9 cellular contexts compared by ENCODE assay signal in genomic region chr19:2235026-2235395, GRCh38. TPM values are rescaled to one million over a fixed set of nuclear protein-coding genes. Genes with fewer than 3 reads are reported as not detected.
DNase-seq lines count a peak whose midpoint lies in the region; ATAC-seq and TF ChIP-seq lines count a peak whose summit lies in the region.
"Had no signal": no experiment of that assay in that cellular context is flagged by ENCODE, and none has a peak within 500 bp of the region (broad histone marks: within the 10 kb centered on the region; RNA-seq: fewer than 3 reads in every experiment).

No MANE protein-coding gene starts in this region.

- no peak for TF ChIP-seq CTCF in fibroblast of the aortic adventitia (IDR thresholded peaks at IDR 0.05; ENCODE audit: insufficient read depth, low read length)

- peaks cover 78% of the 10 kb centered on the region for H3K36me3 ChIP-seq in SJSA1

- H3K4me3 ChIP-seq in GM08714 (ENCODE audit: low read length) (peak overlapping the region; percentile 85), SJSA1 (peak overlapping the region; percentile 74), fibroblast of the aortic adventitia (ENCODE audit: low read depth, low read length) (peak overlapping the region; percentile 84)

- H3K27ac ChIP-seq in SJSA1: no peak overlapping the region

- H3K27me3 ChIP-seq in SJSA1 (replicated peaks): no peaks in the 10 kb centered on the region

- no peak for DNase-seq in SJSA1 (ENCODE audit: low read depth in 1 of 2, low spot score in 2 of 2)
- DNase-seq in fibroblast of the aortic adventitia (ENCODE audit: low read depth): no peak
- DNase-seq in retina: peak; percentile 24
- no peak for DNase-seq in KG1 (lab: John Stamatoyannopoulos, UW)
- no peak for DNase-seq in sciatic nerve (ENCODE audit: low spot score)
- DNase-seq in mesenteric fat pad (ENCODE audit: low spot score): no peak

- ATAC-seq in GM19455 (IDR thresholded peaks at IDR 0.05; ENCODE audit: unreplicated experiment) (no peak), sciatic nerve (no peak)

- peaks cover 38% of the 10 kb centered on the region for H3K4me1 ChIP-seq in SJSA1 (replicated peaks)

- intact Hi-C loops in sciatic nerve (cut with DNase I): no loop called here

- H3K9me3 ChIP-seq in SJSA1 (replicated peaks): no peaks in the 10 kb centered on the region

RNA-seq across cellular contexts. Expression of gene PLEKHJ1, which starts 1.1 kb away (rescaled TPM):
- total RNA-seq in SJSA1 (2014; rRNA removed; shearing (Covaris generic)): 91.7 and 116 TPM in 2 replicates
- total RNA-seq in fibroblast of the aortic adventitia (ENCODE audit: low replicate concordance): 30.9 and 33.4 TPM in 2 replicates
- total RNA-seq in sciatic nerve: 34.2 TPM
- total RNA-seq in mesenteric fat pad: 46.4 TPM

RNA-seq across cellular contexts. Expression of gene SF3A2, which starts 1.6 kb away (rescaled TPM):
- 13.8 and 44.9 TPM in 2 replicates for total RNA-seq in SJSA1 (2014; rRNA removed; shearing (Covaris generic))
- 11.9 and 29.6 TPM in 2 replicates for total RNA-seq in fibroblast of the aortic adventitia (ENCODE audit: low replicate concordance)
- 65.0 TPM for total RNA-seq in sciatic nerve
- 46.2 TPM for total RNA-seq in mesenteric fat pad

RNA-seq across cellular contexts. Expression of gene AMH, which starts 14.1 kb away (rescaled TPM):
- 0.58 TPM in 1 of 2 replicates, not detected in the other for total RNA-seq in SJSA1 (2014; rRNA removed; shearing (Covaris generic))
- total RNA-seq in fibroblast of the aortic adventitia (ENCODE audit: low replicate concordance): 0.81 and 1.8 TPM in 2 replicates
- total RNA-seq in sciatic nerve: 1.3 TPM
- 0.93 TPM for total RNA-seq in mesenteric fat pad

RNA-seq across cellular contexts. Expression of gene JSRP1, which starts 21.2 kb away (rescaled TPM):
- total RNA-seq in SJSA1 (2014; rRNA removed; shearing (Covaris generic)): not detected in 2 replicates
- 0.27 and 0.74 TPM in 2 replicates for total RNA-seq in fibroblast of the aortic adventitia (ENCODE audit: low replicate concordance)
- not detected for total RNA-seq in sciatic nerve
- total RNA-seq in mesenteric fat pad: not detected
- total RNA-seq: H4 had no signal

RNA-seq across cellular contexts. Expression of gene PEAK3, which starts 47.0 kb away (rescaled TPM):
- total RNA-seq in SJSA1 (2014; rRNA removed; shearing (Covaris generic)): not detected in 2 replicates
- not detected in 2 replicates for total RNA-seq in fibroblast of the aortic adventitia (ENCODE audit: low replicate concordance)
- 0.71 TPM for total RNA-seq in sciatic nerve
- total RNA-seq in mesenteric fat pad: 2.6 TPM
